ENCODE assay signal across 25 cellular contexts in genomic region chr17:40703652-40704051, GRCh38. TPM values are rescaled to one million over a fixed set of nuclear protein-coding genes. Genes with fewer than 3 reads are reported as not detected.
"Had no signal": no experiment of that assay in that cellular context is flagged by ENCODE, and none has a peak within 500 bp of the region (broad histone marks: within the 10 kb centered on the region; RNA-seq: fewer than 3 reads in every experiment).

KRT24 (minus strand) TSS chr17:40703752; CDS start chr17:40703693, 59 bp downstream.

- ATAC-seq: activated CD8-positive, alpha-beta T cell treated with anti-CD3 and anti-CD28 coated beads, Interleukin-2, amount 10 ng/mL, durations not matched to agents 7 days and 5 days; Panc1; Right ventricle myocardium inferior; T-cell had no signal

- DNase-seq: activated CD4-positive, alpha-beta T cell treated with anti-CD3 and anti-CD28 coated beads for 48 hours; activated CD4-positive, alpha-beta T cell treated with anti-CD3 and anti-CD28 coated beads, Interleukin-2, amount 50 U/mL, for 4 hours; activated CD4-positive, CD25-positive, alpha-beta regulatory T cell treated with anti-CD3 and anti-CD28 coated beads, Interleukin-2, amount 50 U/mL, for 72 hours; activated CD8-positive, alpha-beta memory T cell treated with anti-CD3 and anti-CD28 coated beads, Interleukin-2, amount 50 U/mL, for 48 hours; activated CD8-positive, alpha-beta T cell treated with anti-CD3 and anti-CD28 coated beads, Interleukin-2, amount 10 ng/mL, durations not matched to agents 7 days and 5 days; activated effector memory CD4-positive, alpha-beta T cell treated with Interleukin-2 at 50 U/mL for 16 hours; activated naive CD4-positive, alpha-beta T cell; activated T-cell treated with anti-CD3 and anti-CD28 coated beads, Interleukin-2, amount 50 U/mL, for 1 hour; aorta; central memory CD4-positive, alpha-beta T cell; KG1; NCI-H1092; NCI-H1417 treated with DMSO at 0.1 percent for 48 hours; NCI-H1694 treated with DMSO at 0.1 percent for 48 hours; NCI-H2029 treated with DMSO at 0.1 percent for 48 hours; NCI-H446 treated with DMSO at 0.1 percent for 48 hours; NCI-H524 treated with DMSO at 0.1 percent for 48 hours; NCI-H748 treated with DMSO at 0.1 percent for 48 hours; RPMI8226; T-cell had no signal

- H3K4me3 ChIP-seq: breast epithelium, SK-N-MC had no signal

- H3K4me1 ChIP-seq: breast epithelium had no signal

- H3K9me3 ChIP-seq: breast epithelium had no signal

- H3K27me3 ChIP-seq: breast epithelium had no signal

- H3K36me3 ChIP-seq: breast epithelium had no signal

- H3K27ac ChIP-seq: breast epithelium, SK-N-MC had no signal

RNA-seq across cellular contexts. Expression of gene KRT24, which starts in this region (rescaled TPM):
- polyA plus RNA-seq: IgD-negative memory B cell had no signal
